In genomic region chr3:149390772-149391212, GRCh38 we compare ENCODE assay signal across 18 cellular contexts. TPM values are rescaled to one million over a fixed set of nuclear protein-coding genes. Genes with fewer than 3 reads are reported as not detected.
DNase-seq lines count a peak whose midpoint lies in the region; ATAC-seq and TF ChIP-seq lines count a peak whose summit lies in the region.
"Had no signal": no experiment of that assay in that cellular context is flagged by ENCODE, and none has a peak within 500 bp of the region (broad histone marks: within the 10 kb centered on the region; RNA-seq: fewer than 3 reads in every experiment).

No MANE protein-coding gene starts in this region.

- DNase-seq in Daoy (ENCODE audit: low read depth) (peak; percentile 64), PC-3 (peak; percentile 99), dermis blood vessel endothelial cell (peak; percentile 37), left lung (no peak), DMS53 treated with DMSO at 0.1 percent for 48 hours (lab: John Stamatoyannopoulos, UW; ENCODE audit: unreplicated experiment) (no peak), NCI-H774 (lab: John Stamatoyannopoulos, UW) (no peak), SIG-M5 (lab: John Stamatoyannopoulos, UW) (no peak)
- no peak for DNase-seq in naive thymus-derived CD4-positive, alpha-beta T cell
- DNase-seq: activated CD8-positive, alpha-beta T cell treated with anti-CD3 and anti-CD28 coated beads for 36 hours; activated effector memory CD4-positive, alpha-beta T cell treated with Interleukin-2 at 50 U/mL for 16 hours; DMS153; NCI-H1930; NCI-H526; ovary; stimulated activated CD4-positive, alpha-beta T cell treated with anti-CD3 and anti-CD28 coated beads, Interleukin-12 subunit alpha, Interleukin-12 subunit beta, amount 100 ng/mL, for 4 hours had no signal

- H3K4me1 ChIP-seq in PC-3 (ENCODE audit: insufficient read depth, low read length), result peaks cover 79% of the 10 kb centered on the region
- H3K4me1 ChIP-seq in naive thymus-derived CD4-positive, alpha-beta T cell (ENCODE audit: control insufficient read depth in 2 of 2, insufficient read depth in 2 of 2, low read length in 2 of 2), result no peaks in the 10 kb centered on the region
- H3K4me1 ChIP-seq in left lung, result peaks cover 7 to 30% of the 10 kb centered on the region in 2 donors

- H3K9me3 Mint-ChIP-seq in naive thymus-derived CD4-positive, alpha-beta T cell, result no peaks in the 10 kb centered on the region
- H3K9me3 Mint-ChIP-seq: activated CD8-positive, alpha-beta T cell treated with anti-CD3 and anti-CD28 coated beads for 36 hours; dendritic cell treated with granulocyte-macrophage colony-stimulating factor and Interleukin-4, amounts not matched to agents 40 ng/mL and 50 ng/mL, for 4 days had no signal

- peak overlapping the region; percentile 37 for H2AFZ ChIP-seq in PC-3 (ENCODE audit: low read length)

- H3K4me2 ChIP-seq in PC-3 (ENCODE audit: low read length), result peak overlapping the region; percentile 50

- H3K27me3 ChIP-seq in PC-3 (ENCODE audit: low read length), result no peaks in the 10 kb centered on the region
- H3K27me3 ChIP-seq in naive thymus-derived CD4-positive, alpha-beta T cell (ENCODE audit: control insufficient read depth in 2 of 2, insufficient read depth in 2 of 2, low read length in 2 of 2), result no peaks in the 10 kb centered on the region
- no peaks in the 10 kb centered on the region for H3K27me3 ChIP-seq in left lung
- H3K27me3 ChIP-seq: ascending aorta, ovary had no signal

- BruUV-seq in PC-3 (replicated peaks; lab: Mats Ljungman, UMichigan), result no TSS peak

- H3K36me3 ChIP-seq in PC-3 (ENCODE audit: low read depth, low read length) (no peaks in the 10 kb centered on the region), left lung (no peaks in the 10 kb centered on the region)
- no peaks in the 10 kb centered on the region for H3K36me3 ChIP-seq in naive thymus-derived CD4-positive, alpha-beta T cell (ENCODE audit: control insufficient read depth in 2 of 3, insufficient read depth in 3 of 3, low read length in 3 of 3)
- H3K36me3 ChIP-seq: ascending aorta, ovary had no signal

- CTCF ChIA-PET in PC-3 (lab: Charles Lee), result interaction anchor here (0.6 to 1.0 kb wide), 4 partner anchors 24 to 958 kb away, joined by 3 to 4 read pairs (median 3); no protein-coding TSS in a partner anchor
- CTCF ChIA-PET in naive thymus-derived CD4-positive, alpha-beta T cell (lab: Charles Lee), result no interaction called here

- no peaks in the 10 kb centered on the region for H4K20me1 ChIP-seq in PC-3 (ENCODE audit: low read length)

- H3K9me3 ChIP-seq in PC-3 (ENCODE audit: low read length) (no peaks in the 10 kb centered on the region), left lung (no peaks in the 10 kb centered on the region)
- no peaks in the 10 kb centered on the region for H3K9me3 ChIP-seq in naive thymus-derived CD4-positive, alpha-beta T cell (ENCODE audit: control insufficient read depth in 2 of 3, low read length in 3 of 3)
- H3K9me3 ChIP-seq: ovary had no signal

- H3K9me2 ChIP-seq in PC-3 (replicated peaks; ENCODE audit: low read length), result no peaks in the 10 kb centered on the region

- no peak overlapping the region for H3K27ac Mint-ChIP-seq in naive thymus-derived CD4-positive, alpha-beta T cell
- H3K27ac Mint-ChIP-seq: activated CD8-positive, alpha-beta T cell treated with anti-CD3 and anti-CD28 coated beads for 36 hours; dendritic cell treated with granulocyte-macrophage colony-stimulating factor and Interleukin-4, amounts not matched to agents 40 ng/mL and 50 ng/mL, for 4 days had no signal

- POLR2A ChIA-PET in PC-3 (lab: Charles Lee; ENCODE audit: unreplicated experiment), result interaction anchor here (0.6 to 1.6 kb wide), 4 partner anchors 14 to 19 kb away, joined by 3 to 11 read pairs (median 6); partner anchors contain the start of gene TM4SF1
- POLR2A ChIA-PET in naive thymus-derived CD4-positive, alpha-beta T cell (lab: Charles Lee), result no interaction called here

- H3F3A ChIP-seq in PC-3 (ENCODE audit: low read length, unreplicated experiment), result peaks cover 27% of the 10 kb centered on the region

- H3K27ac ChIP-seq in PC-3 (ENCODE audit: low read length), result peak overlapping the region; percentile 99
- no peak overlapping the region for H3K27ac ChIP-seq in naive thymus-derived CD4-positive, alpha-beta T cell (ENCODE audit: low read depth, low read length)
- no peak overlapping the region for H3K27ac ChIP-seq in left lung
- H3K27ac ChIP-seq: ascending aorta, HL-60, ovary had no signal

- no peaks in the 10 kb centered on the region for H3K36me3 Mint-ChIP-seq in naive thymus-derived CD4-positive, alpha-beta T cell

- ATAC-seq in PC-3 (peak; percentile 73), left lung (no peak)
- ATAC-seq in naive thymus-derived CD4-positive, alpha-beta T cell, result peak; percentile 33
- ATAC-seq: activated CD8-positive, alpha-beta T cell treated with anti-CD3 and anti-CD28 coated beads for 36 hours had no signal

- no peaks in the 10 kb centered on the region for H3K4me1 Mint-ChIP-seq in naive thymus-derived CD4-positive, alpha-beta T cell

- peaks cover 4 to 26% (median 15%) of the 10 kb centered on the region in 5 donors for H3K27me3 Mint-ChIP-seq in naive thymus-derived CD4-positive, alpha-beta T cell
- H3K27me3 Mint-ChIP-seq: dendritic cell treated with granulocyte-macrophage colony-stimulating factor and Interleukin-4, amounts not matched to agents 40 ng/mL and 50 ng/mL, for 4 days had no signal

- no peak for TF ChIP-seq CTCF in PC-3 (conservative IDR thresholded peaks at IDR 0.05; ENCODE audit: low read depth, low read length)
- TF ChIP-seq CTCF in left lung (IDR thresholded peaks at IDR 0.05), result no peak

- intact Hi-C loops in PC-3 (cut with micrococcal nuclease), result loop anchor here (5.0 kb wide), 1 partner anchor 113 kb away; no protein-coding TSS in a partner anchor
- intact Hi-C loops in naive thymus-derived CD4-positive, alpha-beta T cell (cut with micrococcal nuclease), result no loop called here
- intact Hi-C loops in left lung (cut with DNase I), result loop anchor here in 1 of 2 donors (5.0 kb wide), 1 partner anchor 92 kb away; no protein-coding TSS in a partner anchor

- peak overlapping the region; percentile 87 for H3K9ac ChIP-seq in PC-3 (ENCODE audit: low read length)

- no peak overlapping the region for H3K4me3 Mint-ChIP-seq in naive thymus-derived CD4-positive, alpha-beta T cell
- H3K4me3 Mint-ChIP-seq: activated CD8-positive, alpha-beta T cell treated with anti-CD3 and anti-CD28 coated beads for 36 hours; dendritic cell treated with granulocyte-macrophage colony-stimulating factor and Interleukin-4, amounts not matched to agents 40 ng/mL and 50 ng/mL, for 4 days had no signal

- no peak overlapping the region for H3K4me3 ChIP-seq in PC-3 (ENCODE audit: low read length)
- no peak overlapping the region for H3K4me3 ChIP-seq in naive thymus-derived CD4-positive, alpha-beta T cell (ENCODE audit: low read length)
- H3K4me3 ChIP-seq in left lung, result no peak overlapping the region
- H3K4me3 ChIP-seq: ascending aorta, ovary had no signal

- no peaks in the 10 kb centered on the region for H3K79me2 ChIP-seq in PC-3 (ENCODE audit: low read length)

RNA-seq across cellular contexts. Expression of gene TM4SF1, which starts 13.3 kb away (rescaled TPM):
- total RNA-seq in Daoy (2014; rRNA removed; shearing (Covaris generic)), result 206 and 209 TPM in 2 replicates
- total RNA-seq in PC-3 (2014; rRNA removed), result 408 and 535 TPM in 2 replicates
- total RNA-seq in dermis blood vessel endothelial cell, result 921 and 1,047 TPM in 2 replicates
- total RNA-seq in naive thymus-derived CD4-positive, alpha-beta T cell, result not detected
- not detected for polyA plus RNA-seq in naive thymus-derived CD4-positive, alpha-beta T cell
- 100 to 1,000 TPM; 249 to 283 TPM for total RNA-seq in left lung
- total RNA-seq: activated CD8-positive, alpha-beta T cell treated with anti-CD3 and anti-CD28 coated beads for 36 hours had no signal

RNA-seq across cellular contexts. Expression of gene TM4SF18, which starts 57.4 kb away (rescaled TPM):
- 0.23 TPM in 1 of 2 replicates, not detected in the other for total RNA-seq in Daoy (2014; rRNA removed; shearing (Covaris generic))
- total RNA-seq in PC-3 (2014; rRNA removed), result 0.06 and 0.40 TPM in 2 replicates
- 363 and 529 TPM in 2 replicates for total RNA-seq in dermis blood vessel endothelial cell
- total RNA-seq in naive thymus-derived CD4-positive, alpha-beta T cell, result not detected
- polyA plus RNA-seq in naive thymus-derived CD4-positive, alpha-beta T cell, result not detected
- 1 to 10 TPM; 8.5 to 8.8 TPM for total RNA-seq in left lung
- total RNA-seq: activated CD8-positive, alpha-beta T cell treated with anti-CD3 and anti-CD28 coated beads for 36 hours had no signal

Comparison
In these comparisons a context has a peak if more than half of its experiments do, and no peak if none do; other contexts are left out.
1. DNase-seq: peak in Daoy (single experiment), PC-3 (single experiment) and dermis blood vessel endothelial cell (single experiment); none in naive thymus-derived CD4-positive, alpha-beta T cell (0 of 9), left lung (0 of 2), DMS53 treated with DMSO at 0.1 percent for 48 hours (single experiment), NCI-H774 (single experiment) and SIG-M5 (single experiment).
2. RNA of gene TM4SF1, which starts 13.3 kb away (total RNA-seq): 921 to 1,047 TPM in dermis blood vessel endothelial cell, 408 to 535 TPM in PC-3, 249 to 283 TPM in left lung and 206 to 209 TPM in Daoy; not detected in naive thymus-derived CD4-positive, alpha-beta T cell; every median in the first group is over 100 times any median in the second.
3. RNA of gene TM4SF18, which starts 57.4 kb away (total RNA-seq): 363 to 529 TPM in dermis blood vessel endothelial cell; 8.5 to 8.8 TPM in left lung, 0.06 to 0.40 TPM in PC-3, 0.23 TPM in Daoy and not detected in naive thymus-derived CD4-positive, alpha-beta T cell; every median in the first group is over 10 times any median in the second.